In genomic region chr6:108120311-108120710, GRCh38 we compare ENCODE assay signal across 25 cellular contexts. TPM values are rescaled to one million over a fixed set of nuclear protein-coding genes. Genes with fewer than 3 reads are reported as not detected.
DNase-seq lines count a peak whose midpoint lies in the region; ATAC-seq and TF ChIP-seq lines count a peak whose summit lies in the region.
"Had no signal": no experiment of that assay in that cellular context is flagged by ENCODE, and none has a peak within 500 bp of the region (broad histone marks: within the 10 kb centered on the region; RNA-seq: fewer than 3 reads in every experiment).

No MANE protein-coding gene starts in this region.

- peaks cover 40% of the 10 kb centered on the region for H3K27me3 ChIP-seq in CD8-positive, alpha-beta T cell (ENCODE audit: insufficient read depth, low read length)

- DNase-seq in Ammon's horn (ENCODE audit: low spot score) (peak; percentile 45), NCI-H1694 (lab: John Stamatoyannopoulos, UW) (no peak), osteocyte (ENCODE audit: extremely low spot score, unreplicated experiment) (no peak), NCI-H2171 treated with DMSO at 0.1 percent for 48 hours (lab: John Stamatoyannopoulos, UW) (no peak), NOMO-1 treated with dmso at 0.1 percent for 144 hours (lab: John Stamatoyannopoulos, UW; ENCODE audit: unreplicated experiment) (no peak)
- no peak for DNase-seq in CD8-positive, alpha-beta T cell
- DNase-seq in natural killer cell treated with Interleukin-12 subunit alpha and Interleukin-12 subunit beta and Interleukin-15 and Interleukin-18, amount 100 ng/mL, for 72 hours (ENCODE audit: low spot score), result no peak
- DNase-seq: activated naive CD4-positive, alpha-beta T cell treated with anti-CD3 and anti-CD28 coated beads, Interleukin-2, amount 50 U/mL, for 16 hours; body of pancreas; DMS79; KBM-7; left lung; NCI-H1930; NCI-H446; right lobe of liver; stimulated activated naive CD4-positive, alpha-beta T cell; tibial artery had no signal

- intact Hi-C loops in CD8-positive, alpha-beta T cell (cut with DNase I, micrococcal nuclease), result no loop called here

- H3K27me3 Mint-ChIP-seq in CD8-positive, alpha-beta T cell (ENCODE audit: low read depth), result peaks cover 82% of the 10 kb centered on the region
- H3K27me3 Mint-ChIP-seq in brain, result peaks cover 60% of the 10 kb centered on the region
- H3K27me3 Mint-ChIP-seq in natural killer cell treated with Interleukin-12 subunit alpha and Interleukin-12 subunit beta and Interleukin-15 and Interleukin-18, amount 100 ng/mL, for 72 hours, result peaks cover 52 to 77% of the 10 kb centered on the region in 2 donors
- peaks cover 60% of the 10 kb centered on the region for H3K27me3 Mint-ChIP-seq in osteocyte (ENCODE audit: unreplicated experiment)

- no peak for TF ChIP-seq CTCF in CD8-positive, alpha-beta T cell (IDR thresholded peaks at IDR 0.05)
- TF ChIP-seq CTCF in brain (conservative IDR thresholded peaks at IDR 0.05) (no peak), osteocyte (IDR thresholded peaks at IDR 0.05) (no peak)

- no peak overlapping the region for H3K27ac ChIP-seq in CD8-positive, alpha-beta T cell (ENCODE audit: low read depth, low read length)
- H3K27ac ChIP-seq: body of pancreas, left lung, right lobe of liver, SK-N-MC, tibial artery had no signal

- CTCF ChIA-PET in CD8-positive, alpha-beta T cell (lab: Charles Lee), result no interaction called here

- H3K4me1 ChIP-seq in CD8-positive, alpha-beta T cell (ENCODE audit: insufficient read depth, low read length), result peaks cover 21% of the 10 kb centered on the region

- H3K36me3 ChIP-seq in CD8-positive, alpha-beta T cell (ENCODE audit: insufficient read depth, low read length), result no peaks in the 10 kb centered on the region
- H3K36me3 ChIP-seq: left lung, right lobe of liver, tibial artery had no signal

- POLR2A ChIA-PET in CD8-positive, alpha-beta T cell (lab: Charles Lee), result interaction anchor here (0.6 to 0.7 kb wide), 2 partner anchors 10 to 988 kb away, joined by 4 to 5 read pairs; no protein-coding TSS in a partner anchor

- peaks cover 3% of the 10 kb centered on the region for H3K36me3 Mint-ChIP-seq in CD8-positive, alpha-beta T cell
- H3K36me3 Mint-ChIP-seq in brain (no peaks in the 10 kb centered on the region), osteocyte (ENCODE audit: unreplicated experiment) (peaks cover 4% of the 10 kb centered on the region)
- peaks cover 6% of the 10 kb centered on the region for H3K36me3 Mint-ChIP-seq in natural killer cell treated with Interleukin-12 subunit alpha and Interleukin-12 subunit beta and Interleukin-15 and Interleukin-18, amount 100 ng/mL, for 72 hours

- H3K9me3 ChIP-seq in CD8-positive, alpha-beta T cell (ENCODE audit: low read length), result no peaks in the 10 kb centered on the region
- H3K9me3 ChIP-seq: body of pancreas, left lung, right lobe of liver had no signal

- peaks cover 34% of the 10 kb centered on the region for H3K4me1 Mint-ChIP-seq in CD8-positive, alpha-beta T cell (ENCODE audit: low read depth)
- H3K4me1 Mint-ChIP-seq in brain, result peaks cover 59% of the 10 kb centered on the region
- peaks cover 20 to 28% of the 10 kb centered on the region in 2 donors for H3K4me1 Mint-ChIP-seq in natural killer cell treated with Interleukin-12 subunit alpha and Interleukin-12 subunit beta and Interleukin-15 and Interleukin-18, amount 100 ng/mL, for 72 hours (ENCODE audit: low read depth in 2 of 2)
- H3K4me1 Mint-ChIP-seq in osteocyte (ENCODE audit: unreplicated experiment), result peaks cover 39% of the 10 kb centered on the region

- no peak overlapping the region for H3K4me3 ChIP-seq in CD8-positive, alpha-beta T cell (ENCODE audit: low read depth, low read length)
- H3K4me3 ChIP-seq: body of pancreas, left lung, right lobe of liver, SK-N-MC, tibial artery had no signal

- ATAC-seq in CD8-positive, alpha-beta T cell, result no peak
- ATAC-seq in natural killer cell treated with Interleukin-12 subunit alpha and Interleukin-12 subunit beta and Interleukin-15 and Interleukin-18, amount 100 ng/mL, for 72 hours, result no peak
- ATAC-seq: body of pancreas, left lung, Panc1, right lobe of liver had no signal

- no peaks in the 10 kb centered on the region for H3K9me3 Mint-ChIP-seq in CD8-positive, alpha-beta T cell
- H3K9me3 Mint-ChIP-seq in brain (peaks cover 0 to 15% (median 4%) of the 10 kb centered on the region in 5 experiments), osteocyte (ENCODE audit: unreplicated experiment) (no peaks in the 10 kb centered on the region)
- no peaks in the 10 kb centered on the region for H3K9me3 Mint-ChIP-seq in natural killer cell treated with Interleukin-12 subunit alpha and Interleukin-12 subunit beta and Interleukin-15 and Interleukin-18, amount 100 ng/mL, for 72 hours
- H3K9me3 Mint-ChIP-seq: T-helper 2 cell treated with Interferon-gamma antibody and Interleukin-4, amounts not matched to agents 5 μg/mL and 100 μg/mL, for 36 hours had no signal

- peak overlapping the region; percentile 26 for H3K4me3 Mint-ChIP-seq in CD8-positive, alpha-beta T cell
- H3K4me3 Mint-ChIP-seq in brain (peak overlapping the region; percentile 77 to 89 (median 84)), osteocyte (ENCODE audit: unreplicated experiment) (no peak overlapping the region)
- peak overlapping the region; percentile 22 for H3K4me3 Mint-ChIP-seq in natural killer cell treated with Interleukin-12 subunit alpha and Interleukin-12 subunit beta and Interleukin-15 and Interleukin-18, amount 100 ng/mL, for 72 hours
- H3K4me3 Mint-ChIP-seq: T-helper 2 cell treated with Interferon-gamma antibody and Interleukin-4, amounts not matched to agents 5 μg/mL and 100 μg/mL, for 36 hours had no signal

- no peak overlapping the region for H3K27ac Mint-ChIP-seq in CD8-positive, alpha-beta T cell
- peak overlapping the region; percentile 81 to 91 (median 88) for H3K27ac Mint-ChIP-seq in brain
- no peak overlapping the region for H3K27ac Mint-ChIP-seq in natural killer cell treated with Interleukin-12 subunit alpha and Interleukin-12 subunit beta and Interleukin-15 and Interleukin-18, amount 100 ng/mL, for 72 hours
- no peak overlapping the region for H3K27ac Mint-ChIP-seq in osteocyte (ENCODE audit: unreplicated experiment)
- H3K27ac Mint-ChIP-seq: T-helper 2 cell treated with Interferon-gamma antibody and Interleukin-4, amounts not matched to agents 5 μg/mL and 100 μg/mL, for 36 hours had no signal

RNA-seq across cellular contexts. Expression of gene NR2E1, which starts 45.5 kb away (rescaled TPM):
- total RNA-seq in CD8-positive, alpha-beta T cell, result not detected
- polyA plus RNA-seq in brain (ENCODE audit: insufficient read depth, low read depth, low replicate concordance), result 3.0 TPM
- not detected for total RNA-seq in natural killer cell treated with Interleukin-12 subunit alpha and Interleukin-12 subunit beta and Interleukin-15 and Interleukin-18, amount 100 ng/mL, for 72 hours
- not detected in 2 replicates for total RNA-seq in osteocyte
- total RNA-seq: activated CD8-positive, alpha-beta memory T cell treated with anti-CD3 and anti-CD28 coated beads for 36 hours; body of pancreas; fibroblast of lung; H7; left lung; omental fat pad; right lobe of liver had no signal
- polyA plus RNA-seq: fibroblast of lung had no signal

RNA-seq across cellular contexts. Expression of gene OSTM1, which starts 45.8 kb away (rescaled TPM):
- 10 to 100 TPM; 20.0 to 25.0 TPM for total RNA-seq in CD8-positive, alpha-beta T cell
- polyA plus RNA-seq in brain (ENCODE audit: insufficient read depth, low read depth, low replicate concordance), result 3.2 TPM
- 10 to 100 TPM; 37.7 to 55.6 TPM for total RNA-seq in natural killer cell treated with Interleukin-12 subunit alpha and Interleukin-12 subunit beta and Interleukin-15 and Interleukin-18, amount 100 ng/mL, for 72 hours
- 49.9 and 54.1 TPM in 2 replicates for total RNA-seq in osteocyte

Comparison
In these comparisons a context has a peak if more than half of its experiments do, and no peak if none do; other contexts are left out.
1. H3K27ac Mint-ChIP-seq: peak in brain (5 of 5); none in CD8-positive, alpha-beta T cell (single experiment), natural killer cell treated with Interleukin-12 subunit alpha and Interleukin-12 subunit beta and Interleukin-15 and Interleukin-18, amount 100 ng/mL, for 72 hours (0 of 2) and osteocyte (single experiment).